In the genomic region with DNA sequence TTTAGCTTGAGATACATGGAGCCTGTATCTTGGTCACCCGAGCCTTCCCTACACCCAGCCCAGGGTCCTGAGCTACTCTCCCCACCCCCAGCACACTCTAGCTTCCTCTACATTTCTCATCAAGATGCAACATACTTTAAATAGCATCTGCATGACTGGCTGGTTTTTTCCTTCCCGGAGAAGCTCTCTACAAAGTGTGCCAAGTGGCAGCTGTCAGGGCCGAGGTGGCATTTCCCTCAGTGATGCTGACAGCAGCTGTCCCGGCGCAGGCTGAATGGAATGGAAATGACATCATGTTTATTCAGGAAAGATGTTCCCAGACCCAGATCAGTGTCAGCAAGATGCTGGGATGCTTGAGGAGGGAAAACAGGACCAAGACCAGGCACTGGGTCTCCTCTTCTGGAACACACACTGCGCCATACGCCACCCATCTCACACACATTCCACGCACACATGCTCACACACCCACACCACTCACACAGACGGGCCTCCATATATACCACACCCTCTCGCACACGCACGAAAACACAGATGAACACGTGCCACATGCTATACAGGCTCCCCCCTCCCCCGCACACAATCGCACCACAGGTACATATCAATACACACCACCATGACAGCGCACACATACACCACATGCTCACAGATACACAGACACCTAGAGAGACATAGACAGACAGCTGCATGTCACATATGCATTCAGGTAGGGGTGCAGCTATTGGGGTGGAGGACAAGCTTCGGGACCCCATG, we compare ENCODE assay signal across 9 cellular contexts.
DNase-seq lines count a peak whose midpoint lies in the region; ATAC-seq lines count a peak whose summit lies in the region.
"Had no signal": no experiment of that assay in that cellular context is flagged by ENCODE, and none has a peak within 500 bp of the region (broad histone marks: within the 10 kb centered on the region; RNA-seq: fewer than 3 reads in every experiment).

No MANE protein-coding gene starts in this region.

- H3K79me2 ChIP-seq in ACC112 (ENCODE audit: control insufficient read depth, insufficient read depth, low read length, unreplicated experiment), result no peaks in the 10 kb centered on the region

- DNase-seq in M059J (ENCODE audit: low read depth), result peak; percentile 93
- peak; percentile 84 for DNase-seq in astrocyte of the hippocampus (ENCODE audit: low read depth, low spot score)
- peak; percentile 56 for DNase-seq in inferior parietal cortex (ENCODE audit: extremely low spot score)
- DNase-seq in NCI-H146 (lab: John Stamatoyannopoulos, UW), result no peak
- no peak for DNase-seq in activated CD4-positive, alpha-beta T cell treated with anti-CD3 and anti-CD28 coated beads, Interleukin-2, amount 50 U/mL, for 1 hour

- H3K27me3 ChIP-seq in ACC112 (ENCODE audit: insufficient read depth, low read length), result no peaks in the 10 kb centered on the region

- H3K4me3 ChIP-seq in ACC112 (ENCODE audit: low read depth, low read length), result peak overlapping the region; percentile 8; the same call in 1 of the 2 replicates

- ATAC-seq in GM21576 (IDR thresholded peaks at IDR 0.05; ENCODE audit: unreplicated experiment), result no peak
- ATAC-seq in GM21360 (IDR thresholded peaks at IDR 0.05; ENCODE audit: unreplicated experiment), result no peak

- H3K4me1 ChIP-seq in ACC112 (ENCODE audit: control insufficient read depth, insufficient read depth, low read length, unreplicated experiment), result peaks cover 26% of the 10 kb centered on the region

- no peaks in the 10 kb centered on the region for H3K36me3 ChIP-seq in ACC112 (ENCODE audit: insufficient read depth, low read length)

- H2AFZ ChIP-seq in ACC112 (ENCODE audit: low read length, unreplicated experiment), result no peak overlapping the region

- H3K27ac ChIP-seq in ACC112 (ENCODE audit: low read depth, low read length), result peak overlapping the region; percentile 78
- H3K27ac ChIP-seq: C4-2B had no signal

Comparison
In these comparisons a context has a peak if more than half of its experiments do, and no peak if none do; other contexts are left out.
1. DNase-seq: peak in M059J (single experiment), astrocyte of the hippocampus (single experiment) and inferior parietal cortex (single experiment); none in NCI-H146 (single experiment) and activated CD4-positive, alpha-beta T cell treated with anti-CD3 and anti-CD28 coated beads, Interleukin-2, amount 50 U/mL, for 1 hour (single experiment).